In the genomic region with DNA sequence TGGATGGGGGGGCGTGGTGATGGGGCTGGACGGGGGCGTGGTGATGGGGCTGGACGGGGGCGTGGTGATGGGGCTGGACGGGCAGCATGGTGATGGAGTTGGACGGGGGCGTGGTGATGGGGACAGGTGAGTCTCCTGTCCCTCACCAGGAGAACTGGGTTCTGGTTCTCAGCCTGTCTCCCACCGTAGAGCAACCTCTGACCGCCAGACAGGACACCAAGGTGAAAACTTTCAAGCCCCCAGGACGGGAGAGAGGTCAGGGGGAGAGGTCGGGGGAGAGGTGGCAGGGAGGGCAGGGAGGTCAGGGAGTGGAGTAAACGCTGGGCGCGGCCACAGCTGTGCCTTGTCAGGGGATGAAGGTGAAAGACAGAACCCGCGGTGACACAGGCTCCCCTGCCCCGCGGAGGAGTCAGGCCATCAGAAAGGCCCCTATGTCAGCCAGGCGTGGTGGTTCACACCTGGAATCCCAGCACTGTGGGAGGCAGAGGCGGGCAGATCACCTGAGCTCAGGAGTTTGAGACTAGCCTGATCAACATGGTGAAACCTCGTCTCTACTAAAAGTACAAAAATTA, we compare ENCODE assay signal across 25 cellular contexts.
DNase-seq lines count a peak whose midpoint lies in the region; ATAC-seq, FAIRE-seq and TF ChIP-seq lines count a peak whose summit lies in the region.
"Had no signal": no experiment of that assay in that cellular context is flagged by ENCODE, and none has a peak within 500 bp of the region (broad histone marks: within the 10 kb centered on the region; RNA-seq: fewer than 3 reads in every experiment).

No MANE protein-coding gene starts in this region.

- no peak overlapping the region for H3K4me3 Mint-ChIP-seq in activated CD8-positive, alpha-beta T cell treated with anti-CD3 and anti-CD28 coated beads, Interleukin-2, amount 10 ng/mL, durations not matched to agents 7 days and 5 days
- no peak overlapping the region for H3K4me3 Mint-ChIP-seq in activated CD8-positive, alpha-beta T cell treated with anti-CD3 and anti-CD28 coated beads for 36 hours
- H3K4me3 Mint-ChIP-seq: CD4-positive, alpha-beta memory T cell had no signal

- H3K4me3 ChIP-seq in kidney (ENCODE audit: low read length in 2 of 2) (no peak overlapping the region), upper lobe of right lung (no peak overlapping the region)
- H3K4me3 ChIP-seq: GM12878, K562, SJCRH30 had no signal

- H3K9ac ChIP-seq in kidney (ENCODE audit: low read length in 2 of 2): no peak overlapping the region

- no peak overlapping the region for H3K27ac Mint-ChIP-seq in activated CD8-positive, alpha-beta T cell treated with anti-CD3 and anti-CD28 coated beads, Interleukin-2, amount 10 ng/mL, durations not matched to agents 7 days and 5 days
- H3K27ac Mint-ChIP-seq in activated CD8-positive, alpha-beta T cell treated with anti-CD3 and anti-CD28 coated beads for 36 hours: no peak overlapping the region

- CTCF ChIA-PET in activated CD8-positive, alpha-beta T cell treated with anti-CD3 and anti-CD28 coated beads, Interleukin-2, amount 10 ng/mL, durations not matched to agents 7 days and 5 days (lab: Charles Lee): no interaction called here
- CTCF ChIA-PET in activated CD8-positive, alpha-beta T cell treated with anti-CD3 and anti-CD28 coated beads for 36 hours (lab: Charles Lee): no interaction called here

- H3K27me3 Mint-ChIP-seq in activated CD8-positive, alpha-beta T cell treated with anti-CD3 and anti-CD28 coated beads, Interleukin-2, amount 10 ng/mL, durations not matched to agents 7 days and 5 days (ENCODE audit: low read depth): no peaks in the 10 kb centered on the region
- no peaks in the 10 kb centered on the region for H3K27me3 Mint-ChIP-seq in activated CD8-positive, alpha-beta T cell treated with anti-CD3 and anti-CD28 coated beads for 36 hours

- POLR2A ChIA-PET in activated CD8-positive, alpha-beta T cell treated with anti-CD3 and anti-CD28 coated beads, Interleukin-2, amount 10 ng/mL, durations not matched to agents 7 days and 5 days (lab: Charles Lee): no interaction called here
- POLR2A ChIA-PET in activated CD8-positive, alpha-beta T cell treated with anti-CD3 and anti-CD28 coated beads for 36 hours (lab: Charles Lee): no interaction called here

- H3K36me3 ChIP-seq in kidney (ENCODE audit: control insufficient read depth in 1 of 2, insufficient read depth in 2 of 2, low read length in 2 of 2) (no peaks in the 10 kb centered on the region), upper lobe of right lung (no peaks in the 10 kb centered on the region)
- H3K36me3 ChIP-seq: SJCRH30 had no signal

- H3K27me3 ChIP-seq in upper lobe of right lung: no peaks in the 10 kb centered on the region
- H3K27me3 ChIP-seq: SJCRH30 had no signal

- no peak for DNase-seq in activated CD8-positive, alpha-beta T cell treated with anti-CD3 and anti-CD28 coated beads, Interleukin-2, amount 10 ng/mL, durations not matched to agents 7 days and 5 days
- no peak for DNase-seq in activated CD8-positive, alpha-beta T cell treated with anti-CD3 and anti-CD28 coated beads for 36 hours
- no peak for DNase-seq in HTR-8/SVneo (ENCODE audit: insufficient read length, low spot score)
- DNase-seq in kidney: peak; percentile 58
- DNase-seq in upper lobe of right lung: peak; percentile 53
- no peak for DNase-seq in NCI-H748 (lab: John Stamatoyannopoulos, UW; ENCODE audit: unreplicated experiment)
- DNase-seq: 8988T; CD4-positive, alpha-beta memory T cell; COR-L47; GDM1; GOT3; HCEC 1CT; Kasumi-1; NCI-H1092 treated with DMSO at 0.1 percent for 48 hours; NCI-H1436; NCI-H187; NCI-H2081 treated with DMSO at 0.1 percent for 48 hours; NCI-H524; NCI-H774; SJCRH30 had no signal

- H3K4me1 ChIP-seq in kidney (ENCODE audit: control insufficient read depth in 1 of 2, insufficient read depth in 1 of 2, low read depth in 1 of 2, low read length in 2 of 2) (no peaks in the 10 kb centered on the region), upper lobe of right lung (no peaks in the 10 kb centered on the region)
- H3K4me1 ChIP-seq: SJCRH30 had no signal

- H3K9me3 ChIP-seq in kidney (ENCODE audit: control insufficient read depth in 1 of 2, low read length in 2 of 2) (no peaks in the 10 kb centered on the region), upper lobe of right lung (no peaks in the 10 kb centered on the region)
- H3K9me3 ChIP-seq: SJCRH30 had no signal

- FAIRE-seq in HTR-8/SVneo (lab: Jason Lieb, UNC) (peak; percentile 16), kidney (lab: Jason Lieb, UNC) (no peak)
- FAIRE-seq: GM12878, K562, RCC 7860 had no signal

- H3K4me1 Mint-ChIP-seq in activated CD8-positive, alpha-beta T cell treated with anti-CD3 and anti-CD28 coated beads, Interleukin-2, amount 10 ng/mL, durations not matched to agents 7 days and 5 days (ENCODE audit: low read depth): no peaks in the 10 kb centered on the region
- H3K4me1 Mint-ChIP-seq in activated CD8-positive, alpha-beta T cell treated with anti-CD3 and anti-CD28 coated beads for 36 hours (ENCODE audit: low read depth): no peaks in the 10 kb centered on the region

- ATAC-seq in activated CD8-positive, alpha-beta T cell treated with anti-CD3 and anti-CD28 coated beads, Interleukin-2, amount 10 ng/mL, durations not matched to agents 7 days and 5 days: peak; percentile 42
- no peak for ATAC-seq in activated CD8-positive, alpha-beta T cell treated with anti-CD3 and anti-CD28 coated beads for 36 hours
- ATAC-seq in upper lobe of right lung (no peak), HG03565 (IDR thresholded peaks at IDR 0.05; ENCODE audit: unreplicated experiment) (no peak), HG03135 (IDR thresholded peaks at IDR 0.05; ENCODE audit: unreplicated experiment) (no peak)
- ATAC-seq: GM12878, K562 had no signal

- no peaks in the 10 kb centered on the region for H3K36me3 Mint-ChIP-seq in activated CD8-positive, alpha-beta T cell treated with anti-CD3 and anti-CD28 coated beads, Interleukin-2, amount 10 ng/mL, durations not matched to agents 7 days and 5 days (ENCODE audit: low read depth)
- no peaks in the 10 kb centered on the region for H3K36me3 Mint-ChIP-seq in activated CD8-positive, alpha-beta T cell treated with anti-CD3 and anti-CD28 coated beads for 36 hours (ENCODE audit: low read depth)
- H3K36me3 Mint-ChIP-seq: CD4-positive, alpha-beta memory T cell had no signal

- no peak overlapping the region for H3K27ac ChIP-seq in kidney (ENCODE audit: low read depth in 2 of 2, low read length in 2 of 2)
- no peak overlapping the region for H3K27ac ChIP-seq in upper lobe of right lung
- H3K27ac ChIP-seq: SJCRH30 had no signal

- intact Hi-C loops in activated CD8-positive, alpha-beta T cell treated with anti-CD3 and anti-CD28 coated beads for 36 hours (cut with micrococcal nuclease): no loop called here
- intact Hi-C loops in kidney (cut with DNase I) (no loop called here), upper lobe of right lung (cut with DNase I) (no loop called here)

- peaks cover 5% of the 10 kb centered on the region for H3K9me3 Mint-ChIP-seq in activated CD8-positive, alpha-beta T cell treated with anti-CD3 and anti-CD28 coated beads, Interleukin-2, amount 10 ng/mL, durations not matched to agents 7 days and 5 days (ENCODE audit: insufficient read depth)
- H3K9me3 Mint-ChIP-seq in activated CD8-positive, alpha-beta T cell treated with anti-CD3 and anti-CD28 coated beads for 36 hours: no peaks in the 10 kb centered on the region

- no peak for TF ChIP-seq CTCF in activated CD8-positive, alpha-beta T cell treated with anti-CD3 and anti-CD28 coated beads for 36 hours (IDR thresholded peaks at IDR 0.05)
- TF ChIP-seq CTCF in kidney (IDR thresholded peaks at IDR 0.05; ENCODE audit: borderline replicate concordance, extremely low read depth, insufficient read depth) (no peak), upper lobe of right lung (IDR thresholded peaks at IDR 0.05) (no peak)

Comparison
In these comparisons a context has a peak if more than half of its experiments do, and no peak if none do; other contexts are left out.
1. DNase-seq: peak in kidney (single experiment) and upper lobe of right lung (single experiment); none in activated CD8-positive, alpha-beta T cell treated with anti-CD3 and anti-CD28 coated beads, Interleukin-2, amount 10 ng/mL, durations not matched to agents 7 days and 5 days (single experiment), activated CD8-positive, alpha-beta T cell treated with anti-CD3 and anti-CD28 coated beads for 36 hours (single experiment), HTR-8/SVneo (single experiment) and NCI-H748 (single experiment).